Comparison of ENCODE assay signal across 13 cellular contexts in the genomic region with DNA sequence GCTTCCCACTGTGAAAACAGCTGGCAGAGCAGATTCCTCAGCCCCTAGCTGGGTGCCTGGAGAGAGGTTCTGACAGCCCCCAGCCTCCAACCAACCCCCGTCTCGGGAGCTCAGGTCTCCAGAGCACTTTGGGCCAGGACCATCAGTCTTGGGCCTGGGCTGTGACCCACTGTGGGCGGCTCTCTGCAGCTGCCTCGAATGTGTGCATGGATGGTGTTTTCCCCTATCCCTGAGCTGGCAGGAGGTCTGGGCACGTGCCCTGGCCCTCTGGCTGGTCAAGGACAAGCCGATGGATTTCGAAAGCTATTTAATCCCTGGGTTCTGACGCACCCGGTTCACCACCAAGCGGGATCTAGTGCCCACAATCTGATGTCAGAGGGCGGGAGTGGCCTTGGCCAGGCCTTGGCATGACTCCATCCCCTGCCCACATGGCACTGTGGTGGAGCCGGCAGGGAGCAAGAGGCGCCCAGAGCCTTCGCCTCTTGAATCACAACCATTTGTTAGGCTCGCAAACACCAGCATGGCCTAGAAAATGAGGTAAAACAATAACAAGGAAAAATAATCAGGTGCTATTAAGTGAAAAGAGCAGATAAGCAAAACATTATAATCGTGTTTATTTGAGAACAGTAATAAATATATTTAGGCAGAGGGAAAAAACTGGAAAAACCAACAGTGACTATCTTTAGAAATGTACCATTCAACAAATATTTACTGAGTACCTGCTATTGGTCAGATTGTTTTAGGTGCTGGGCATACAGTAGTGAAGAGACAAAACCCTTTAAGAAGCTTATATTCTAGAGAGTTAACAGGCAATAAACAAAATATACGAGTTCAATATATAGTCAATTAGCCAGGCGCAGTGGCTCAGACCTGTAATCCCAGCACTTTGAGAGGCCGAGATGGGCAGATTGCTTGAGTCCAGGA.
DNase-seq lines count a peak whose midpoint lies in the region; ATAC-seq, FAIRE-seq and TF ChIP-seq lines count a peak whose summit lies in the region.
"Had no signal": no experiment of that assay in that cellular context is flagged by ENCODE, and none has a peak within 500 bp of the region (broad histone marks: within the 10 kb centered on the region; RNA-seq: fewer than 3 reads in every experiment).

No MANE protein-coding gene starts in this region.

- H3K9me3 Mint-ChIP-seq in activated CD4-positive, alpha-beta T cell treated with anti-CD3 and anti-CD28 coated beads for 36 hours (ENCODE audit: low read depth) = no peaks in the 10 kb centered on the region
- H3K9me3 Mint-ChIP-seq in endothelial cell (ENCODE audit: unreplicated experiment) = no peaks in the 10 kb centered on the region
- H3K9me3 Mint-ChIP-seq: central memory CD8-positive, alpha-beta T cell; GM23338; naive B cell had no signal

- POLR2A ChIA-PET in RWPE1 (lab: Yijun Ruan, JAX; ENCODE audit: low non-redundant PET) = interaction anchor here (0.6 kb wide), 1 partner anchor 182 kb away, joined by 3 read pairs; no protein-coding TSS in a partner anchor
- POLR2A ChIA-PET in activated CD4-positive, alpha-beta T cell treated with anti-CD3 and anti-CD28 coated beads for 36 hours (lab: Charles Lee) = interaction anchor here (0.7 to 1.0 kb wide), 2 partner anchors 69 to 83 kb away, joined by 3 to 4 read pairs; a partner anchor contains a TSS

- H3K27me3 Mint-ChIP-seq in activated CD4-positive, alpha-beta T cell treated with anti-CD3 and anti-CD28 coated beads for 36 hours = no peaks in the 10 kb centered on the region
- H3K27me3 Mint-ChIP-seq in endothelial cell (ENCODE audit: unreplicated experiment) = peaks cover 2% of the 10 kb centered on the region
- H3K27me3 Mint-ChIP-seq: central memory CD8-positive, alpha-beta T cell had no signal

- CTCF ChIA-PET in RWPE1 (lab: Yijun Ruan, JAX) = interaction anchor here (0.6 kb wide), 1 partner anchor 9 kb away, joined by 5 read pairs; no protein-coding TSS in a partner anchor
- CTCF ChIA-PET in activated CD4-positive, alpha-beta T cell treated with anti-CD3 and anti-CD28 coated beads for 36 hours (lab: Charles Lee) = interaction anchor here (0.9 to 1.1 kb wide), 3 partner anchors 8 to 21 kb away, joined by 3 to 6 read pairs (median 4); no protein-coding TSS in a partner anchor

- H2AFZ ChIP-seq in parathyroid adenoma = peak overlapping the region; percentile 39
- H2AFZ ChIP-seq: GM23338 had no signal

- intact Hi-C loops in activated CD4-positive, alpha-beta T cell treated with anti-CD3 and anti-CD28 coated beads for 36 hours (cut with DNase I, micrococcal nuclease) = no loop called here

- H3K27me3 ChIP-seq in parathyroid adenoma (ENCODE audit: control insufficient read depth, insufficient read depth, low read length) (no peaks in the 10 kb centered on the region), HAP-1 (ENCODE audit: low read depth) (no peaks in the 10 kb centered on the region)

- no peak for FAIRE-seq in D721Med (lab: Jason Lieb, UNC)

- no peak overlapping the region for H3K4me3 Mint-ChIP-seq in activated CD4-positive, alpha-beta T cell treated with anti-CD3 and anti-CD28 coated beads for 36 hours
- H3K4me3 Mint-ChIP-seq in endothelial cell (ENCODE audit: unreplicated experiment) = no peak overlapping the region
- H3K4me3 Mint-ChIP-seq: central memory CD8-positive, alpha-beta T cell; GM23338; naive B cell had no signal

- peak; percentile 22 for DNase-seq in D721Med (ENCODE audit: insufficient read length, low spot score)
- peak; percentile 67 for DNase-seq in RWPE1 (ENCODE audit: low spot score)
- peak; percentile 71 for DNase-seq in glomerular visceral epithelial cell (ENCODE audit: extremely low spot score)
- no peak for DNase-seq in activated CD4-positive, alpha-beta T cell treated with anti-CD3 and anti-CD28 coated beads for 36 hours
- DNase-seq in endothelial cell (ENCODE audit: low spot score) = no peak
- no peak for DNase-seq in HAP-1 (ENCODE audit: low spot score in 2 of 2)
- DNase-seq in RPMI8226 = no peak
- DNase-seq: naive B cell; NCI-H2081 treated with DMSO at 0.1 percent for 48 hours; stimulated activated CD8-positive, alpha-beta memory T cell treated with anti-CD3 and anti-CD28 coated beads, Interleukin-4, amount 100 ng/mL, for 48 hours had no signal

- no peaks in the 10 kb centered on the region for H3K36me3 Mint-ChIP-seq in activated CD4-positive, alpha-beta T cell treated with anti-CD3 and anti-CD28 coated beads for 36 hours (ENCODE audit: low read depth)
- no peaks in the 10 kb centered on the region for H3K36me3 Mint-ChIP-seq in endothelial cell (ENCODE audit: low read depth, unreplicated experiment)
- H3K36me3 Mint-ChIP-seq: naive B cell had no signal

- in situ Hi-C loops in HAP-1 (cut with MboI; ENCODE audit: low sequenced_read_pairs) = no loop called here

- H3K9ac ChIP-seq in parathyroid adenoma = no peak overlapping the region

- no peak overlapping the region for H3K4me2 ChIP-seq in parathyroid adenoma (ENCODE audit: low read length)
- H3K4me2 ChIP-seq: GM23338 had no signal

- H3K4me1 Mint-ChIP-seq in activated CD4-positive, alpha-beta T cell treated with anti-CD3 and anti-CD28 coated beads for 36 hours = peaks cover 9% of the 10 kb centered on the region
- H3K4me1 Mint-ChIP-seq in endothelial cell (ENCODE audit: unreplicated experiment) = peaks cover 3% of the 10 kb centered on the region

- H3K9me3 ChIP-seq in parathyroid adenoma (ENCODE audit: control insufficient read depth, low read length) (no peaks in the 10 kb centered on the region), HAP-1 (no peaks in the 10 kb centered on the region)

- no peak overlapping the region for H3K27ac Mint-ChIP-seq in activated CD4-positive, alpha-beta T cell treated with anti-CD3 and anti-CD28 coated beads for 36 hours
- no peak overlapping the region for H3K27ac Mint-ChIP-seq in endothelial cell (ENCODE audit: unreplicated experiment)
- H3K27ac Mint-ChIP-seq: GM23338 had no signal

- peaks cover 8% of the 10 kb centered on the region for H3K79me2 ChIP-seq in parathyroid adenoma

- H3K4me1 ChIP-seq in parathyroid adenoma (peaks cover 37% of the 10 kb centered on the region), HAP-1 (peaks cover 10% of the 10 kb centered on the region)

- H3K27ac ChIP-seq in RWPE1 (peak overlapping the region; percentile 91), parathyroid adenoma (peak overlapping the region; percentile 76)

- no peaks in the 10 kb centered on the region for H3K36me3 ChIP-seq in parathyroid adenoma (ENCODE audit: control insufficient read depth, insufficient read depth, low read length)
- H3K36me3 ChIP-seq in HAP-1 (replicated peaks) = no peaks in the 10 kb centered on the region

- H3K4me3 ChIP-seq in parathyroid adenoma (ENCODE audit: low read depth, low read length) (no peak overlapping the region), HAP-1 (no peak overlapping the region)
- H3K4me3 ChIP-seq: GM23338 had no signal

- TF ChIP-seq CTCF in D721Med (IDR thresholded peaks at IDR 0.05; ENCODE audit: insufficient read depth, missing control alignments) (no peak), RWPE1 (conservative IDR thresholded peaks at IDR 0.05; ENCODE audit: low read depth) (no peak), parathyroid adenoma (IDR thresholded peaks at IDR 0.05) (no peak), endothelial cell (IDR thresholded peaks at IDR 0.05; ENCODE audit: unreplicated experiment) (no peak)

- ATAC-seq in activated CD4-positive, alpha-beta T cell treated with anti-CD3 and anti-CD28 coated beads for 36 hours = no peak
- ATAC-seq: GM23338 had no signal

Comparison
In these comparisons a context has a peak if more than half of its experiments do, and no peak if none do; other contexts are left out.
1. DNase-seq: peak in D721Med (single experiment), RWPE1 (single experiment) and glomerular visceral epithelial cell (single experiment); none in activated CD4-positive, alpha-beta T cell treated with anti-CD3 and anti-CD28 coated beads for 36 hours (single experiment), endothelial cell (single experiment), HAP-1 (0 of 2) and RPMI8226 (single experiment).